12 cellular contexts compared by ENCODE assay signal in the genomic region with DNA sequence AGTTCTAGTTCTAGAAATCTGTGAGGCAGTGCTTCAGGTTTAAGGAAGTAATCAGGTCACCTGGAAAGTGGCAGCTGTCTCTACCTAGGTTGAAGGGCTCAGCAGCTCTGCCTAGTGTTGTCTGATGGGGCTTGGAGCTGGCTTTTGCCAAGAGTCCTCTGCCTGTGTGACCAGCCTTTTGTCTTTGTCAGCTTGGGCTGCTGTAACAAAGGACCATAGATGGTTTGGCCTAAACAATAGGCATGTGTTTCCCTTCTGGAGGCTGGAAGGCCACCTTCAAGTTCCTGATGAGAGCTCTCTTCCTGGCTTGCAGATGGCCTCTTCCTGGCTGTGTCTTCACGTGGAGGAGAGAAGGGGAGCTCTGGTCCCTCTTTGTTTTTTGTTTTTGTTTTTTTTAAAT. TPM values are rescaled to one million over a fixed set of nuclear protein-coding genes. Genes with fewer than 3 reads are reported as not detected.
A peak's percentile ranks its signal among the peaks of the same experiment; 100 is the strongest.
DNase-seq lines count a peak whose midpoint lies in the region; ATAC-seq and TF ChIP-seq lines count a peak whose summit lies in the region.
"Had no signal": no experiment of that assay in that cellular context is flagged by ENCODE, and none has a peak within 500 bp of the region (broad histone marks: within the 10 kb centered on the region; RNA-seq: fewer than 3 reads in every experiment).

No MANE protein-coding gene starts in this region.

- no peak for DNase-seq in activated T-cell treated with anti-CD3 and anti-CD28 coated beads, Interleukin-2, amount 50 U/mL, for 72 hours
- no peak for DNase-seq in activated T-cell treated with anti-CD3 and anti-CD28 coated beads, Interleukin-2, amount 50 U/mL, for 1 hour
- DNase-seq in activated T-helper 2 cell treated with anti-CD3 and anti-CD28 coated beads, Interferon-gamma antibody, Interleukin-2, Interleukin-4, amounts not matched to agents 10 μg/mL and 5 μg/mL and 100 μg/mL, durations not matched to agents 14 hours and 24 hours and 36 hours (ENCODE audit: low spot score), result no peak
- DNase-seq in islet precursor cell, result peak; percentile 48
- DNase-seq in superior temporal gyrus (ENCODE audit: extremely low spot score), result peak; percentile 71
- DNase-seq in activated effector memory CD4-positive, alpha-beta T cell treated with anti-CD3 and anti-CD28 coated beads, Interleukin-2, amount 50 U/mL, for 16 hours, result no peak
- DNase-seq in hepatocyte (ENCODE audit: low spot score), result no peak
- DNase-seq in G401 (ENCODE audit: low spot score), result no peak
- DNase-seq: lower lobe of right lung, NCI-H1105 treated with DMSO at 0.1 percent for 48 hours, NCI-H524 treated with DMSO at 0.1 percent for 48 hours had no signal

- no peaks in the 10 kb centered on the region for H3K4me1 ChIP-seq in hepatocyte (ENCODE audit: insufficient read depth)

- ATAC-seq in activated T-cell treated with anti-CD3 and anti-CD28 coated beads, Interleukin-2, amount 50 U/mL, for 72 hours (replicated peaks in 1 of 2), result no peak
- ATAC-seq: lower lobe of right lung had no signal

- H3K36me3 ChIP-seq in hepatocyte (replicated peaks; ENCODE audit: insufficient read depth, low read depth), result no peaks in the 10 kb centered on the region

- peak overlapping the region; percentile 58 to 75 for H3K4me3 Mint-ChIP-seq in activated T-cell treated with anti-CD3 and anti-CD28 coated beads, Interleukin-2, amount 50 U/mL, for 72 hours
- peak overlapping the region; percentile 37 for H3K4me3 Mint-ChIP-seq in activated T-helper 2 cell treated with anti-CD3 and anti-CD28 coated beads, Interferon-gamma antibody, Interleukin-2, Interleukin-4, amounts not matched to agents 10 μg/mL and 5 μg/mL and 100 μg/mL, durations not matched to agents 14 hours and 24 hours and 36 hours (ENCODE audit: low read depth)

- peaks cover 0 to 3% of the 10 kb centered on the region in 2 donors for H3K9me3 Mint-ChIP-seq in activated T-cell treated with anti-CD3 and anti-CD28 coated beads, Interleukin-2, amount 50 U/mL, for 72 hours
- no peaks in the 10 kb centered on the region for H3K9me3 Mint-ChIP-seq in activated T-helper 2 cell treated with anti-CD3 and anti-CD28 coated beads, Interferon-gamma antibody, Interleukin-2, Interleukin-4, amounts not matched to agents 10 μg/mL and 5 μg/mL and 100 μg/mL, durations not matched to agents 14 hours and 24 hours and 36 hours

- H2AFZ ChIP-seq in hepatocyte, result no peak overlapping the region
- H2AFZ ChIP-seq: parathyroid adenoma had no signal

- intact Hi-C loops in activated T-helper 2 cell treated with anti-CD3 and anti-CD28 coated beads, Interferon-gamma antibody, Interleukin-2, Interleukin-4, amounts not matched to agents 10 μg/mL and 5 μg/mL and 100 μg/mL, durations not matched to agents 14 hours and 24 hours and 36 hours (cut with micrococcal nuclease), result loop anchor here (5.0 kb wide), 1 partner anchor 47 kb away; no protein-coding TSS in a partner anchor

- no peaks in the 10 kb centered on the region for H3K27me3 Mint-ChIP-seq in activated T-cell treated with anti-CD3 and anti-CD28 coated beads, Interleukin-2, amount 50 U/mL, for 72 hours (ENCODE audit: low read depth)
- H3K27me3 Mint-ChIP-seq in activated T-helper 2 cell treated with anti-CD3 and anti-CD28 coated beads, Interferon-gamma antibody, Interleukin-2, Interleukin-4, amounts not matched to agents 10 μg/mL and 5 μg/mL and 100 μg/mL, durations not matched to agents 14 hours and 24 hours and 36 hours (ENCODE audit: low read depth), result no peaks in the 10 kb centered on the region

- H3K9me3 ChIP-seq in hepatocyte (ENCODE audit: low read depth), result no peaks in the 10 kb centered on the region
- H3K9me3 ChIP-seq: lower lobe of right lung had no signal

- H3K27me3 ChIP-seq in hepatocyte, result no peaks in the 10 kb centered on the region

- no peaks in the 10 kb centered on the region for H3K9me2 ChIP-seq in hepatocyte (replicated peaks; ENCODE audit: insufficient read depth)

- peaks cover 49% of the 10 kb centered on the region for H4K20me1 ChIP-seq in hepatocyte (ENCODE audit: insufficient read depth, poor library complexity, severe bottlenecking)

- H3K36me3 Mint-ChIP-seq in activated T-cell treated with anti-CD3 and anti-CD28 coated beads, Interleukin-2, amount 50 U/mL, for 72 hours (ENCODE audit: insufficient read depth in 2 of 2), result peaks cover 1 to 7% of the 10 kb centered on the region in 2 donors
- peaks cover 86% of the 10 kb centered on the region for H3K36me3 Mint-ChIP-seq in activated T-helper 2 cell treated with anti-CD3 and anti-CD28 coated beads, Interferon-gamma antibody, Interleukin-2, Interleukin-4, amounts not matched to agents 10 μg/mL and 5 μg/mL and 100 μg/mL, durations not matched to agents 14 hours and 24 hours and 36 hours (ENCODE audit: low read depth)

- H3K4me3 ChIP-seq in hepatocyte, result no peak overlapping the region
- H3K4me3 ChIP-seq: lower lobe of right lung had no signal

- peak overlapping the region; percentile 76 for H3K27ac Mint-ChIP-seq in activated T-cell treated with anti-CD3 and anti-CD28 coated beads, Interleukin-2, amount 50 U/mL, for 72 hours
- peak overlapping the region; percentile 94 for H3K27ac Mint-ChIP-seq in activated T-helper 2 cell treated with anti-CD3 and anti-CD28 coated beads, Interferon-gamma antibody, Interleukin-2, Interleukin-4, amounts not matched to agents 10 μg/mL and 5 μg/mL and 100 μg/mL, durations not matched to agents 14 hours and 24 hours and 36 hours

- no peak overlapping the region for H3K4me2 ChIP-seq in hepatocyte

- H3K27ac ChIP-seq in hepatocyte, result no peak overlapping the region
- H3K27ac ChIP-seq: lower lobe of right lung had no signal

- TF ChIP-seq CTCF in hepatocyte (IDR thresholded peaks at IDR 0.05; ENCODE audit: poor library complexity), result no peak

- in situ Hi-C loops in G401 (cut with HindIII; ENCODE audit: low sequenced_read_pairs), result no loop called here

- H3K79me2 ChIP-seq in hepatocyte, result peaks cover 86% of the 10 kb centered on the region

- peaks cover 78% of the 10 kb centered on the region for H3K4me1 Mint-ChIP-seq in activated T-cell treated with anti-CD3 and anti-CD28 coated beads, Interleukin-2, amount 50 U/mL, for 72 hours (ENCODE audit: low read depth)
- peaks cover 67% of the 10 kb centered on the region for H3K4me1 Mint-ChIP-seq in activated T-helper 2 cell treated with anti-CD3 and anti-CD28 coated beads, Interferon-gamma antibody, Interleukin-2, Interleukin-4, amounts not matched to agents 10 μg/mL and 5 μg/mL and 100 μg/mL, durations not matched to agents 14 hours and 24 hours and 36 hours (ENCODE audit: low read depth)

- WGBS in hepatocyte (ENCODE audit: low lambda C conversion rate, missing lambda C conversion rate), result 71% methylated on average over 1 of the region's 1 CpG

RNA-seq across cellular contexts. Expression of gene UBE2F, which starts 13.3 kb away (rescaled TPM):
- total RNA-seq in activated T-cell treated with anti-CD3 and anti-CD28 coated beads, Interleukin-2, amount 50 U/mL, for 72 hours, result 10 to 100 TPM; 73.6 to 81.7 TPM
- total RNA-seq in activated T-helper 2 cell treated with anti-CD3 and anti-CD28 coated beads, Interferon-gamma antibody, Interleukin-2, Interleukin-4, amounts not matched to agents 10 μg/mL and 5 μg/mL and 100 μg/mL, durations not matched to agents 14 hours and 24 hours and 36 hours, result 137 and 146 TPM in 2 replicates
- total RNA-seq in hepatocyte, result 52.8 and 59.8 TPM in 2 replicates
- 60.1 and 66.7 TPM in 2 replicates for polyA plus RNA-seq in hepatocyte
- total RNA-seq in G401 (2014; rRNA removed; shearing (Covaris generic)), result 86.4 and 143 TPM in 2 replicates

Comparison
In these comparisons a context has a peak if more than half of its experiments do, and no peak if none do; other contexts are left out.
1. DNase-seq: peak in islet precursor cell (single experiment) and superior temporal gyrus (single experiment); none in activated T-cell treated with anti-CD3 and anti-CD28 coated beads, Interleukin-2, amount 50 U/mL, for 72 hours (0 of 2), activated T-cell treated with anti-CD3 and anti-CD28 coated beads, Interleukin-2, amount 50 U/mL, for 1 hour (single experiment), activated T-helper 2 cell treated with anti-CD3 and anti-CD28 coated beads, Interferon-gamma antibody, Interleukin-2, Interleukin-4, amounts not matched to agents 10 μg/mL and 5 μg/mL and 100 μg/mL, durations not matched to agents 14 hours and 24 hours and 36 hours (single experiment), activated effector memory CD4-positive, alpha-beta T cell treated with anti-CD3 and anti-CD28 coated beads, Interleukin-2, amount 50 U/mL, for 16 hours (single experiment), hepatocyte (single experiment) and G401 (single experiment).